Comparison of ENCODE assay signal across 29 cellular contexts in the genomic region with DNA sequence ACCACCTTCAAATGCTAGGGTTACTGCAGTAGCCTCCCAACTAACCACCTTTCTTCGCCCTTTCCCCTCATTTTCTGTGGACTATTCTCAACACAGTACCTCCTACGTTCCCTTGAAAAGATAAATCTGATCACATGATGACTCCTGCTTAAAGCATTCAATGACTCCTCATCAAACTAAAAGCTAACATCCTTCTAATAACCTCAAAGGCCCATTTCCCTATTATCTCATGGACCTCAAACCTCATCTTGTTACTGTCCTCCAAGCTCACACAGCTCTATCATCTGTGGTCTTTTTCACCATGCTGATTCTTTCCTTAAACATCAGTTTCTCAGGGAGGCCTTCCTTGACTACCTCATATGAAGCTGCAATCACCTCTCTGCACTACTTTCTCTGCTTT. TPM values are rescaled to one million over a fixed set of nuclear protein-coding genes. Genes with fewer than 3 reads are reported as not detected.
DNase-seq lines count a peak whose midpoint lies in the region; ATAC-seq and TF ChIP-seq lines count a peak whose summit lies in the region.
"Had no signal": no experiment of that assay in that cellular context is flagged by ENCODE, and none has a peak within 500 bp of the region (broad histone marks: within the 10 kb centered on the region; RNA-seq: fewer than 3 reads in every experiment).

No MANE protein-coding gene starts in this region.

- WGBS in GM23248 (ENCODE audit: low coverage in 1 of 2, low lambda C conversion rate in 2 of 2, missing lambda C conversion rate in 2 of 2), 2 experiments: 54 to 59% methylated on average over 2 of the region's 2 CpGs
- WGBS in gastroesophageal sphincter (ENCODE audit: low coverage in 1 of 2), 2 donors: 69 to 83% methylated on average over 2 of the region's 2 CpGs
- 66 to 77% (median 76%) methylated on average over 2 of the region's 2 CpGs for WGBS in psoas muscle, 3 donors

- H3K27me3 ChIP-seq in GM23248 (replicated peaks; ENCODE audit: insufficient read depth) (no peaks in the 10 kb centered on the region), gastroesophageal sphincter (no peaks in the 10 kb centered on the region), psoas muscle (ENCODE audit: insufficient read depth in 3 of 3, low read length in 2 of 3) (no peaks in the 10 kb centered on the region)
- H3K27me3 ChIP-seq: BLaER1 had no signal

- intact Hi-C loops in psoas muscle (cut with DNase I): no loop called here

- H4K20me1 ChIP-seq in GM23248 (ENCODE audit: insufficient read depth): no peaks in the 10 kb centered on the region
- H4K20me1 ChIP-seq: BLaER1 had no signal

- TF ChIP-seq CTCF in gastroesophageal sphincter (IDR thresholded peaks at IDR 0.05): no peak
- no peak for TF ChIP-seq CTCF in psoas muscle (IDR thresholded peaks at IDR 0.05)

- H3K27ac ChIP-seq in GM23248 (no peak overlapping the region), gastroesophageal sphincter (peak overlapping the region in 3 of 4 donors; percentile 18 to 54 (median 47)), psoas muscle (peak overlapping the region; percentile 71)
- H3K27ac ChIP-seq: BLaER1, KMS-11, SJSA1 had no signal

- H2AFZ ChIP-seq in GM23248: no peak overlapping the region

- H3K4me1 ChIP-seq in GM23248 (ENCODE audit: insufficient read depth) (peaks cover 6% of the 10 kb centered on the region), gastroesophageal sphincter (peaks cover 2 to 42% (median 10%) of the 10 kb centered on the region in 3 donors), psoas muscle (peaks cover 23% of the 10 kb centered on the region)
- H3K4me1 ChIP-seq: BLaER1, SJSA1 had no signal

- H3F3A ChIP-seq in GM23248 (ENCODE audit: insufficient read depth): no peaks in the 10 kb centered on the region

- no peaks in the 10 kb centered on the region for H3K9me3 ChIP-seq in GM23248 (ENCODE audit: low read depth)
- no peaks in the 10 kb centered on the region for H3K9me3 ChIP-seq in gastroesophageal sphincter
- H3K9me3 ChIP-seq in psoas muscle: no peaks in the 10 kb centered on the region
- H3K9me3 ChIP-seq: BLaER1, SJSA1 had no signal

- H3K9me2 ChIP-seq in GM23248 (ENCODE audit: insufficient read depth): no peaks in the 10 kb centered on the region

- no peak for ATAC-seq in gastroesophageal sphincter
- ATAC-seq in psoas muscle: peak in 3 of 4 donors; percentile 27 to 45 (median 42)
- ATAC-seq in HG03025 (IDR thresholded peaks at IDR 0.05; ENCODE audit: low FRiP score, unreplicated experiment): no peak
- ATAC-seq in HG02973 (IDR thresholded peaks at IDR 0.05; ENCODE audit: unreplicated experiment): no peak
- no peak for ATAC-seq in GM18502 (IDR thresholded peaks at IDR 0.05; ENCODE audit: poor library complexity, unreplicated experiment)
- ATAC-seq: GM12878 had no signal

- no peak for TF ChIP-seq EP300 in gastroesophageal sphincter (IDR thresholded peaks at IDR 0.05)

- no peak overlapping the region for H3K4me2 ChIP-seq in GM23248 (ENCODE audit: unreplicated experiment)
- H3K4me2 ChIP-seq: BLaER1, KMS-11 had no signal

- TF ChIP-seq POLR2A in gastroesophageal sphincter (IDR thresholded peaks at IDR 0.05): no peak

- DNase-seq in GM23248 (peak; percentile 40), amniotic epithelial cell (ENCODE audit: low read depth) (peak; percentile 9), psoas muscle (no peak), activated gamma-delta T cell treated with Interleukin-2 at 50 U/mL for 16 hours (no peak)
- DNase-seq: CD4-positive, alpha-beta memory T cell; COR-L47; DMS53; GDM1; H7; IMR-90; NCI-H1048; NCI-H1417; NCI-H1694 treated with DMSO at 0.1 percent for 48 hours; NCI-H2081; NCI-H2227 treated with DMSO at 0.1 percent for 48 hours; NCI-H526 treated with DMSO at 0.1 percent for 48 hours; Right ventricle myocardium superior; RPMI8226 had no signal

- H3K36me3 ChIP-seq in GM23248 (ENCODE audit: low read depth) (no peaks in the 10 kb centered on the region), gastroesophageal sphincter (peaks cover 0 to 9% of the 10 kb centered on the region in 2 donors), psoas muscle (ENCODE audit: insufficient read depth in 1 of 2, low read depth in 1 of 2) (peaks cover 0 to 2% of the 10 kb centered on the region in 2 donors)
- H3K36me3 ChIP-seq: BLaER1, SJSA1 had no signal

- in situ Hi-C loops in GM23248 (cut with MboI): no loop called here

- no peaks in the 10 kb centered on the region for H3K79me2 ChIP-seq in GM23248 (ENCODE audit: insufficient read depth)

- H3K9ac ChIP-seq in GM23248: no peak overlapping the region
- H3K9ac ChIP-seq: BLaER1, KMS-11 had no signal

- no peak overlapping the region for H3K4me3 ChIP-seq in GM23248
- no peak overlapping the region for H3K4me3 ChIP-seq in gastroesophageal sphincter
- peak overlapping the region; percentile 53 for H3K4me3 ChIP-seq in psoas muscle
- H3K4me3 ChIP-seq: BLaER1, GM12878, SJSA1 had no signal

RNA-seq across cellular contexts. Expression of a gene that starts 29.6 kb away (rescaled TPM):
- total RNA-seq in GM23248 (2014; rRNA removed; shearing (Covaris generic)): 0.13 TPM in 1 of 2 replicates, not detected in the other
- polyA plus RNA-seq in GM23248 (2016; fragmentation: Nextera tagmentation; extraction: Ambion mirVana) (not detected in 2 replicates), psoas muscle (1 to 10 TPM in 2 of 3 donors, under 1 TPM in 1; 0.89 to 4.0 (median 1.5) TPM)
- total RNA-seq in gastroesophageal sphincter (10 to 100 TPM in 1 of 4 donors, 1 to 10 TPM in 3; 2.2 to 20.9 (median 3.9) TPM), psoas muscle (1 to 10 TPM in 3 of 4 donors, under 1 TPM in 1; 0.96 to 5.6 (median 1.5) TPM)
- total RNA-seq: CD4-positive, alpha-beta memory T cell; Daoy; GM12878; H7; IMR-90; NCI-H460; Right ventricle myocardium superior had no signal
- polyA plus RNA-seq: AG04450; CD4-positive, alpha-beta memory T cell; IMR-90 had no signal

Comparison
In these comparisons a context has a peak if more than half of its experiments do, and no peak if none do; other contexts are left out.
1. DNase-seq: peak in GM23248 (single experiment) and amniotic epithelial cell (single experiment); none in psoas muscle (0 of 2) and activated gamma-delta T cell treated with Interleukin-2 at 50 U/mL for 16 hours (single experiment).
2. ATAC-seq: peak in psoas muscle (3 of 4); none in gastroesophageal sphincter (single experiment), HG03025 (single experiment), HG02973 (single experiment) and GM18502 (single experiment).